Comparison of ENCODE assay signal across 20 cellular contexts in the genomic region with DNA sequence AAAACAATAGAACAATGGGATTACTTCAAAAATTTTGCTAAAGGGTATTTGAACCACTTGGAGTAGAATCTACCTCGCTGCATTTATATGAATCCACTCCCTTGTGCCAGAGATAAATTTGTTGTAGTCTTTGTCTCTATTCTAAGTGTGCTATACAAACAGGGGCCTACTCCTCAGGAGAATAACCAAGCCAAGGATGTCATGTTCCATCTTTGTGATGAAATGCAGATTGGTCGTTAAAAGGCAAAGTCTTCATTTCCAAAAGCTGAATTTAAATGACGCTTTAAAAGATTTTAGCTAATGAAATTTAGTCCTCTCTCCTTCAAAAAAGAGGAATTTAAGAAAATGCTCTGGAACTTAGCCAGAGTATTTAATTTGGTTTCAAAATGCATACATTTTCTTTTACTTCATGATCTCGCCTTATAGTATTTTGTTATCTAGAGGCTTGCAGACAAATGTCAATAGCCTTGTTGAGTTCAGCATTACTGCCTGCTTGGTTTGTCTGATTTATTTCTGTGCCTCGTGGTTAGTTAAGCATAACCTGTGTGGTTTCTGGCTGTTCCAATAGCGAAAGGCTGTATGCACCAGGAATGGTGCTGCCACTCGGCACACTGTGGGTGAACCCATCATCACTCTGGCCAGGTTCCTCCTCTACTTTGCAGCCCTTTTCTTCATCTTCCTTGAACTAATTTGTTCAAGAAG.
DNase-seq lines count a peak whose midpoint lies in the region; FAIRE-seq and TF ChIP-seq lines count a peak whose summit lies in the region.
"Had no signal": no experiment of that assay in that cellular context is flagged by ENCODE, and none has a peak within 500 bp of the region (broad histone marks: within the 10 kb centered on the region; RNA-seq: fewer than 3 reads in every experiment).

No MANE protein-coding gene starts in this region.

- H3K27ac ChIP-seq in coronary artery, result no peak overlapping the region
- H3K27ac ChIP-seq: 22Rv1, A549, C4-2B, HL-60 had no signal

- FAIRE-seq in TTC549 (lab: Jason Lieb, UNC), result peak; percentile 29
- FAIRE-seq: A549, D721Med, GM12891, H54 had no signal

- DNase-seq in DMS79 treated with DMSO at 0.1 percent for 48 hours (lab: John Stamatoyannopoulos, UW) (peak; percentile 19), DMS79 (lab: John Stamatoyannopoulos, UW) (no peak), myocyte (ENCODE audit: low read depth) (peak; percentile 49), coronary artery (ENCODE audit: low spot score) (no peak), NCI-H1436 treated with DMSO at 0.1 percent for 48 hours (lab: John Stamatoyannopoulos, UW) (no peak), GM03348 (ENCODE audit: low spot score) (no peak)
- no peak for DNase-seq in stimulated activated CD4-positive, alpha-beta T cell treated with anti-CD3 and anti-CD28 coated beads, Interleukin-4, amount 100 ng/mL, for 4 hours
- DNase-seq: AML-193; Caco-2; CD4-positive, alpha-beta T cell; HFFc6 had no signal

- H3K4me3 ChIP-seq in coronary artery, result no peak overlapping the region
- H3K4me3 ChIP-seq: A549, GM23338 had no signal

- no peak for TF ChIP-seq CTCF in coronary artery (IDR thresholded peaks at IDR 0.05)

Comparison
In these comparisons a context has a peak if more than half of its experiments do, and no peak if none do; other contexts are left out.
1. DNase-seq: peak in DMS79 treated with DMSO at 0.1 percent for 48 hours (single experiment) and myocyte (single experiment); none in DMS79 (single experiment), coronary artery (single experiment), NCI-H1436 treated with DMSO at 0.1 percent for 48 hours (single experiment), stimulated activated CD4-positive, alpha-beta T cell treated with anti-CD3 and anti-CD28 coated beads, Interleukin-4, amount 100 ng/mL, for 4 hours (0 of 2) and GM03348 (single experiment).